23 cellular contexts compared by ENCODE assay signal in genomic region chr7:112777406-112777805, GRCh38.
"Had no signal": no experiment of that assay in that cellular context is flagged by ENCODE, and none has a peak within 500 bp of the region (broad histone marks: within the 10 kb centered on the region; RNA-seq: fewer than 3 reads in every experiment).

No MANE protein-coding gene starts in this region.

- H3K36me3 ChIP-seq: SJCRH30 had no signal

- H3K9me3 Mint-ChIP-seq: T-cell had no signal

- H3K27me3 Mint-ChIP-seq: T-cell had no signal

- H3K4me3 ChIP-seq: SJCRH30 had no signal

- H3K27ac ChIP-seq: HL-60, RWPE1, SJCRH30 had no signal

- H3K9me3 ChIP-seq: SJCRH30 had no signal

- H3K27me3 ChIP-seq: SJCRH30 had no signal

- DNase-seq: Karpas-422, KG1, MM.1S, NCI-H1092 treated with DMSO at 0.1 percent for 48 hours, NCI-H1436, NCI-H187, NCI-H2029, NCI-H2081 treated with DMSO at 0.1 percent for 48 hours, NCI-H2171, NCI-H226, NCI-H446, NCI-H510A, NCI-H524 treated with DMSO at 0.1 percent for 48 hours, NCI-H69, NCI-H774, PC-3, SHP77, SJCRH30, SW 1271, T-cell had no signal

- H3K4me3 Mint-ChIP-seq: T-cell had no signal

- H3K27ac Mint-ChIP-seq: T-cell had no signal

- ATAC-seq: Panc1, PC-3, T-cell had no signal
